11 cellular contexts compared by ENCODE assay signal in the genomic region with DNA sequence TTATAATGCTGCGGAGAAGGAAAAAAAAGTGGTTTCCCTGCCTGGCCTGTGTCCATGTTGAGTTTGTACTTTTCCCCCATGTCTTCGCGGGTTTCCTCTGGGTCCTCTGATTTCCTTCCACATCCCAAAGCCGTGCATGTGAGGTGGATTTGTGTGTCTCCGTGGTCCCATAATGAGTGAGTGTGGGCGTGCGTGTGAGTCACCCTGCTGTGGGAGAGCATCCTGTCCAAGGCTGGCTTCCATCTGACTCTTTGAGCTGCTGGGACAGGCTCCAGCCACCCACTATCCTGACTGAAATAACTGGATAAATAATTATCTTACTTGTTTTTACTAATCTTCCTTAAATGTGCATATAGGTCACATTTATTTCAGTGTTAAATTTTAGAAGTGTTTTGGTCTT. TPM values are rescaled to one million over a fixed set of nuclear protein-coding genes. Genes with fewer than 3 reads are reported as not detected.
DNase-seq lines count a peak whose midpoint lies in the region; ATAC-seq, FAIRE-seq and TF ChIP-seq lines count a peak whose summit lies in the region.
"Had no signal": no experiment of that assay in that cellular context is flagged by ENCODE, and none has a peak within 500 bp of the region (broad histone marks: within the 10 kb centered on the region; RNA-seq: fewer than 3 reads in every experiment).

No MANE protein-coding gene starts in this region.

- no peak for ATAC-seq in GM21619 (IDR thresholded peaks at IDR 0.05; ENCODE audit: unreplicated experiment)

- TF ChIP-seq POLR2A in transverse colon (IDR thresholded peaks at IDR 0.05) = no peak

- no peak overlapping the region for H3K27ac ChIP-seq in transverse colon
- H3K27ac ChIP-seq: parathyroid adenoma had no signal

- WGBS in transverse colon (ENCODE audit: low coverage in 1 of 2), 2 donors = 64 to 65% methylated on average over 6 to 7 of the region's 7 CpGs

- intact Hi-C loops in transverse colon (cut with DNase I; ENCODE audit: low total_unique reads) = no loop called here

- TF ChIP-seq CTCF in kidney epithelial cell (IDR thresholded peaks at IDR 0.05; ENCODE audit: insufficient read depth, low read length, poor library complexity, severe bottlenecking) = no peak
- TF ChIP-seq CTCF in transverse colon (IDR thresholded peaks at IDR 0.05) = no peak

- H3K27me3 ChIP-seq in kidney epithelial cell (ENCODE audit: control insufficient read depth, insufficient read depth, low read length) = no peaks in the 10 kb centered on the region
- H3K27me3 ChIP-seq in transverse colon = no peaks in the 10 kb centered on the region

- H3K4me3 ChIP-seq in kidney epithelial cell (ENCODE audit: low read depth, low read length) (no peak overlapping the region), transverse colon (no peak overlapping the region)

- no peak for FAIRE-seq in HTR-8/SVneo (lab: Jason Lieb, UNC)
- FAIRE-seq: colon had no signal

- H3K36me3 ChIP-seq in kidney epithelial cell (ENCODE audit: control insufficient read depth, insufficient read depth, low read length) (no peaks in the 10 kb centered on the region), transverse colon (no peaks in the 10 kb centered on the region)

- DNase-seq in HT1080 (ENCODE audit: low read depth) = peak; percentile 59
- peak; percentile 42 for DNase-seq in dermis blood vessel endothelial cell
- peak; percentile 28 for DNase-seq in kidney epithelial cell (ENCODE audit: low read depth)
- peak; percentile 10 for DNase-seq in transverse colon
- no peak for DNase-seq in cerebellar nuclear complex (lab: John Stamatoyannopoulos, UW)
- DNase-seq in HTR-8/SVneo (ENCODE audit: insufficient read length, low spot score) = no peak
- DNase-seq: KBM-7, NCI-H345 had no signal

- H3K4me1 ChIP-seq in transverse colon = no peaks in the 10 kb centered on the region
- H3K4me1 ChIP-seq: parathyroid adenoma had no signal

- TF ChIP-seq EP300 in transverse colon (IDR thresholded peaks at IDR 0.05; ENCODE audit: low read depth) = no peak

- in situ Hi-C loops in transverse colon (cut with MboI; ENCODE audit: low pct_ligation_motif_present in 1 of 4, low pct_unique_long_range_greater_than_20kb in 1 of 4, low sequenced_read_pairs in 3 of 4) = no loop called here

- H3K9me3 ChIP-seq in transverse colon = no peaks in the 10 kb centered on the region

RNA-seq across cellular contexts. Expression of gene SNX19, which starts 29.7 kb away (rescaled TPM):
- 45.4 and 53.5 TPM in 2 replicates for total RNA-seq in HT1080 (2014; rRNA removed; shearing (Covaris generic))
- 28.9 and 45.4 TPM in 2 replicates for polyA plus RNA-seq in HT1080 (2015; cell fraction: cytosol; rRNA removed)
- polyA plus RNA-seq in HT1080 (2015; cell fraction: nucleus; rRNA removed) = 43.0 and 51.2 TPM in 2 replicates
- total RNA-seq in dermis blood vessel endothelial cell (90.2 and 90.9 TPM in 2 replicates), kidney epithelial cell (80.1 and 96.1 TPM in 2 replicates), transverse colon (100 to 1,000 TPM in 3 of 4 donors, 10 to 100 TPM in 1; 89.8 to 193 (median 137) TPM)

Comparison
In these comparisons a context has a peak if more than half of its experiments do, and no peak if none do; other contexts are left out.
1. DNase-seq: peak in HT1080 (single experiment), dermis blood vessel endothelial cell (single experiment), kidney epithelial cell (single experiment) and transverse colon (single experiment); none in cerebellar nuclear complex (0 of 2) and HTR-8/SVneo (single experiment).